ENCODE assay signal across 10 cellular contexts in genomic region chr12:48882325-48882687, GRCh38. TPM values are rescaled to one million over a fixed set of nuclear protein-coding genes. Genes with fewer than 3 reads are reported as not detected.
A peak's percentile ranks its signal among the peaks of the same experiment; 100 is the strongest.
DNase-seq lines count a peak whose midpoint lies in the region; ATAC-seq and TF ChIP-seq lines count a peak whose summit lies in the region.
"Had no signal": no experiment of that assay in that cellular context is flagged by ENCODE, and none has a peak within 500 bp of the region (broad histone marks: within the 10 kb centered on the region; RNA-seq: fewer than 3 reads in every experiment).

No MANE protein-coding gene starts in this region.

- peak overlapping the region; percentile 44 for H3K27ac Mint-ChIP-seq in HFFc6
- peak overlapping the region; percentile 12 for H3K27ac Mint-ChIP-seq in stimulated activated memory B cell treated with anti-CD40 and anti-IgM and Interleukin-4, amounts not matched to agents 10 μg/mL and 1 μg/mL and 100 μg/mL, for 72 hours

- H3K4me3 Mint-ChIP-seq in HFFc6: peak overlapping the region; percentile 77
- H3K4me3 Mint-ChIP-seq in stimulated activated memory B cell treated with anti-CD40 and anti-IgM and Interleukin-4, amounts not matched to agents 10 μg/mL and 1 μg/mL and 100 μg/mL, for 72 hours: no peak overlapping the region

- H3K36me3 Mint-ChIP-seq in HFFc6 (ENCODE audit: low read depth): no peaks in the 10 kb centered on the region
- H3K36me3 Mint-ChIP-seq in stimulated activated memory B cell treated with anti-CD40 and anti-IgM and Interleukin-4, amounts not matched to agents 10 μg/mL and 1 μg/mL and 100 μg/mL, for 72 hours: no peaks in the 10 kb centered on the region

- H3K27me3 Mint-ChIP-seq in HFFc6 (ENCODE audit: insufficient read depth): peaks cover 34% of the 10 kb centered on the region
- peaks cover 39% of the 10 kb centered on the region for H3K27me3 Mint-ChIP-seq in stimulated activated memory B cell treated with anti-CD40 and anti-IgM and Interleukin-4, amounts not matched to agents 10 μg/mL and 1 μg/mL and 100 μg/mL, for 72 hours

- no peak for ATAC-seq in stimulated activated memory B cell treated with anti-CD40 and anti-IgM and Interleukin-4, amounts not matched to agents 10 μg/mL and 1 μg/mL and 100 μg/mL, for 72 hours
- no peak for ATAC-seq in GM19328 (IDR thresholded peaks at IDR 0.05; ENCODE audit: unreplicated experiment)

- DNase-seq in HFFc6 (no peak), dermis blood vessel endothelial cell (peak; percentile 91), islet precursor cell (peak; percentile 95), DMS114 treated with DMSO at 0.1 percent for 48 hours (lab: John Stamatoyannopoulos, UW; ENCODE audit: unreplicated experiment) (no peak), 8988T (no peak)
- no peak for DNase-seq in activated naive CD4-positive, alpha-beta T cell treated with anti-CD3 and anti-CD28 coated beads, Interleukin-2, amount 50 U/mL, for 16 hours
- DNase-seq: amygdala, NCI-H748 treated with DMSO at 0.1 percent for 48 hours had no signal

- H3K9me3 Mint-ChIP-seq in HFFc6: no peaks in the 10 kb centered on the region
- no peaks in the 10 kb centered on the region for H3K9me3 Mint-ChIP-seq in stimulated activated memory B cell treated with anti-CD40 and anti-IgM and Interleukin-4, amounts not matched to agents 10 μg/mL and 1 μg/mL and 100 μg/mL, for 72 hours

- peaks cover 25% of the 10 kb centered on the region for H3K4me1 Mint-ChIP-seq in HFFc6 (ENCODE audit: low read depth)
- H3K4me1 Mint-ChIP-seq in stimulated activated memory B cell treated with anti-CD40 and anti-IgM and Interleukin-4, amounts not matched to agents 10 μg/mL and 1 μg/mL and 100 μg/mL, for 72 hours: peaks cover 9% of the 10 kb centered on the region

- no peak for TF ChIP-seq CTCF in HFFc6 (IDR thresholded peaks at IDR 0.05)

RNA-seq across cellular contexts. Expression of gene RND1, which starts 16.6 kb away (rescaled TPM):
- total RNA-seq in HFFc6 (2021; fragmentation: NEBNext Ultra II Directional; extraction: Animal tissue kit (Norgen Biotek cat#: 25700)): under 1 TPM in 4 of 6 experiments, not detected in 2; 0.12 to 0.68 (median 0.18) TPM
- total RNA-seq in dermis blood vessel endothelial cell: 3.4 and 10.9 TPM in 2 replicates

RNA-seq across cellular contexts. Expression of gene DDX23, which starts 30.3 kb away (rescaled TPM):
- 10 to 100 TPM; 57.4 to 84.1 (median 69.8) TPM for total RNA-seq in HFFc6 (2021; fragmentation: NEBNext Ultra II Directional; extraction: Animal tissue kit (Norgen Biotek cat#: 25700))
- total RNA-seq in dermis blood vessel endothelial cell: 115 and 124 TPM in 2 replicates

RNA-seq across cellular contexts. Expression of gene FKBP11, which starts 43.0 kb away (rescaled TPM):
- total RNA-seq in HFFc6 (2021; fragmentation: NEBNext Ultra II Directional; extraction: Animal tissue kit (Norgen Biotek cat#: 25700)): 100 to 1,000 TPM in 2 of 6 experiments, 10 to 100 TPM in 4; 59.2 to 117 (median 70.8) TPM
- total RNA-seq in dermis blood vessel endothelial cell: 11.6 and 16.4 TPM in 2 replicates

Comparison
In these comparisons a context has a peak if more than half of its experiments do, and no peak if none do; other contexts are left out.
1. DNase-seq: peak in dermis blood vessel endothelial cell (single experiment) and islet precursor cell (single experiment); none in HFFc6 (single experiment), DMS114 treated with DMSO at 0.1 percent for 48 hours (single experiment), 8988T (single experiment) and activated naive CD4-positive, alpha-beta T cell treated with anti-CD3 and anti-CD28 coated beads, Interleukin-2, amount 50 U/mL, for 16 hours (single experiment).